In the genomic region with DNA sequence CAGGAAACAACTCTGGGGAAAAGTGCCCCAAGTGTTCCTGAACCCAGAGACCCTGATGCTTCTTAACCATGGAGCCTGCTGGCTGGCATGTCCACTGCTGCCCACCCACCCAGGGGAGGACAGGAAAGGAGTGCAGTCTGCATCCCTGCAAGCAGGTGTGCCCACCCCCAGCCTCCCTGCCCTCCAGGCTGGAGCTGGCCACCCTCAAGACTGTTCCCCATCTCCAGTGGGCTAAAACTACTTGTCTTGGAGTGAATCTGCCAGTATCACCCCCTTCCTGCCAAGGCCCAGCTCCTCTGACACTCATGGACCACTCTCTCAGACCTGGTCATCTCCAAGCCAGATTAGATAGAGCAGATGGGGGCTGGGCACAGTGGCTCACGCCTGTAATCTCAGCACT, we compare ENCODE assay signal across 18 cellular contexts. TPM values are rescaled to one million over a fixed set of nuclear protein-coding genes. Genes with fewer than 3 reads are reported as not detected.
DNase-seq lines count a peak whose midpoint lies in the region; ATAC-seq and TF ChIP-seq lines count a peak whose summit lies in the region.
"Had no signal": no experiment of that assay in that cellular context is flagged by ENCODE, and none has a peak within 500 bp of the region (broad histone marks: within the 10 kb centered on the region; RNA-seq: fewer than 3 reads in every experiment).

No MANE protein-coding gene starts in this region.

- no peak overlapping the region for H3K4me3 ChIP-seq in esophagus (ENCODE audit: low read depth in 1 of 2, low read length in 2 of 2)

- H3K4me1 Mint-ChIP-seq in activated naive CD4-positive, alpha-beta T cell treated with anti-CD3 and anti-CD28 coated beads, Interleukin-2, amount 10 ng/mL, durations not matched to agents 7 days and 5 days: peaks cover 21% of the 10 kb centered on the region

- H3K4me3 Mint-ChIP-seq in activated naive CD4-positive, alpha-beta T cell treated with anti-CD3 and anti-CD28 coated beads, Interleukin-2, amount 10 ng/mL, durations not matched to agents 7 days and 5 days: no peak overlapping the region
- H3K4me3 Mint-ChIP-seq: CD14-positive monocyte; CD8-positive, alpha-beta T cell; HFFc6 had no signal

- no peaks in the 10 kb centered on the region for H3K9me3 Mint-ChIP-seq in activated naive CD4-positive, alpha-beta T cell treated with anti-CD3 and anti-CD28 coated beads, Interleukin-2, amount 10 ng/mL, durations not matched to agents 7 days and 5 days
- H3K9me3 Mint-ChIP-seq: CD14-positive monocyte; CD8-positive, alpha-beta T cell; HFFc6 had no signal

- H3K27ac ChIP-seq in esophagus (ENCODE audit: low read depth in 2 of 2, low read length in 1 of 2): peak overlapping the region; percentile 2 to 11

- no peak for DNase-seq in activated naive CD4-positive, alpha-beta T cell treated with anti-CD3 and anti-CD28 coated beads, Interleukin-2, amount 10 ng/mL, durations not matched to agents 7 days and 5 days
- no peak for DNase-seq in activated naive CD4-positive, alpha-beta T cell treated with anti-CD3 and anti-CD28 coated beads, Interleukin-2, amount 50 U/mL, for 16 hours
- DNase-seq in posterior vena cava (ENCODE audit: low spot score) (peak; percentile 14), omental fat pad (ENCODE audit: low spot score) (no peak), activated gamma-delta T cell (lab: John Stamatoyannopoulos, UW) (no peak)
- DNase-seq: ACHN; CD8-positive, alpha-beta T cell; COR-L47; DMS153; DMS79 treated with DMSO at 0.1 percent for 48 hours; EL; GOT3; HCEC 1CT; HFFc6 had no signal

- no peaks in the 10 kb centered on the region for H3K9me3 ChIP-seq in esophagus (ENCODE audit: control insufficient read depth in 2 of 2, insufficient read depth in 1 of 2, low read depth in 1 of 2, low read length in 1 of 2)

- peak overlapping the region; percentile 37 for H3K27ac Mint-ChIP-seq in activated naive CD4-positive, alpha-beta T cell treated with anti-CD3 and anti-CD28 coated beads, Interleukin-2, amount 10 ng/mL, durations not matched to agents 7 days and 5 days
- H3K27ac Mint-ChIP-seq: CD8-positive, alpha-beta T cell; HFFc6 had no signal

- ATAC-seq in GM18870 (IDR thresholded peaks at IDR 0.05; ENCODE audit: unreplicated experiment): no peak
- no peak for ATAC-seq in omental fat pad (ENCODE audit: low FRiP score)
- ATAC-seq: CD8-positive, alpha-beta T cell; HepG2 had no signal

- H3K4me1 ChIP-seq in esophagus (ENCODE audit: control insufficient read depth in 2 of 2, insufficient read depth in 2 of 2, low read length in 1 of 2): peaks cover 3% of the 10 kb centered on the region in 2 donors

- H3K36me3 Mint-ChIP-seq in activated naive CD4-positive, alpha-beta T cell treated with anti-CD3 and anti-CD28 coated beads, Interleukin-2, amount 10 ng/mL, durations not matched to agents 7 days and 5 days: peaks cover 58% of the 10 kb centered on the region

- H3K27me3 Mint-ChIP-seq in activated naive CD4-positive, alpha-beta T cell treated with anti-CD3 and anti-CD28 coated beads, Interleukin-2, amount 10 ng/mL, durations not matched to agents 7 days and 5 days: no peaks in the 10 kb centered on the region

- CTCF ChIA-PET in activated naive CD4-positive, alpha-beta T cell treated with anti-CD3 and anti-CD28 coated beads, Interleukin-2, amount 10 ng/mL, durations not matched to agents 7 days and 5 days (lab: Charles Lee): no interaction called here

- H3K27me3 ChIP-seq in esophagus (ENCODE audit: control insufficient read depth in 1 of 2, insufficient read depth in 2 of 2, low read length in 2 of 2): no peaks in the 10 kb centered on the region

- intact Hi-C loops in posterior vena cava (cut with DNase I): no loop called here

- H3K36me3 ChIP-seq in esophagus (ENCODE audit: control insufficient read depth in 2 of 2, insufficient read depth in 2 of 2, low read length in 1 of 2): peaks cover 6 to 35% of the 10 kb centered on the region in 2 donors

- whole genome bisulfite sequencing in esophagus, 2 donors: 73 to 94% methylated on average over 1 of the region's 1 CpG

- TF ChIP-seq CTCF in omental fat pad (IDR thresholded peaks at IDR 0.05): no peak

RNA-seq across cellular contexts. Expression of a gene that starts 29.8 kb away (rescaled TPM):
- polyA plus RNA-seq in esophagus: 100 to 1,000 TPM in 1 of 2 donors, 10 to 100 TPM in 1; 100.0 to 211 TPM
- total RNA-seq in posterior vena cava (10 to 100 TPM; 17.8 to 24.5 TPM), omental fat pad (10 to 100 TPM; 13.4 to 52.5 (median 23.7) TPM)
